Comparison of ENCODE assay signal across 1 cellular context in the genomic region with DNA sequence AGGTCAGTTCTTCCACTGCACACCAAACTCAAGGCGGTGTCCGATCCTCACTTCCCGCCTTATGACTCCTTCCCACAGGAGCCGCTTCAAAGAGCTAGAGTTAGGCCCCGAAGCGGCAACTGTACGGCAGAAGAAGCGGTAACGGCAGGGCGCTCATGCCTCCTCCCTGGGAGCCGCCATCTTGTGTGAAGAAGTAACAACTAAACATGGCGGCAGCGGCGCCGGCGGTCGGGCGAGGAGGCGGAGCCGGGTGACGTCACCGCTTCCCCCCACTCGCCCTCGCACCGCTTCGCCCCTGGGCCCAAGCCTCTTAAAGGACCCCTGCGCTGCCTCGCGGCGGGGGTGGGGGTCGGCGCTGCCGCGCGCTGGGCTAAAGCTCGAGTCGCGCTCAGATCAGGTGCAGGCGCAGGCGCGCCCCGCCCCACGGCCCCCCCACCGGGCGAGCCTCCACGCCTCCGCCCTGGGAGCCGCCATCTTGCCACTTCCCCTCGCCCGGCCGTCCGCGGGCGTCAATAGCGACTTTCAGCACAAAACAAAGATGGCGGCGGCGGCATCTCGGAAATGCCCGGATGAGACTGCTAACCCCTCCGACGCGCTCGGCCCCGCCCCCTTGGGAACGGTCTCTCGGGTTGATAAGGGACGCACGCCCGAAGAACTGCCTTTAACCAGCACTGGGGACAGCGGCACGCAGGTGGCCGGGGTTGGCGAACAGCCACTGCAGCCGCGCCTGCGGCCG.
TF ChIP-seq lines count a peak whose summit lies in the region.

A gene (minus strand): TSS at position 187 of the 736 bp plus-strand sequence. CDS start 978 bp downstream, outside the sequence.

TF ChIP-seq in K562, 482 proteins besides CTCF, POLR2A, EP300 and RAD21 (continued from another document and continues in another):
- TF ChIP-seq, protein P1, sequence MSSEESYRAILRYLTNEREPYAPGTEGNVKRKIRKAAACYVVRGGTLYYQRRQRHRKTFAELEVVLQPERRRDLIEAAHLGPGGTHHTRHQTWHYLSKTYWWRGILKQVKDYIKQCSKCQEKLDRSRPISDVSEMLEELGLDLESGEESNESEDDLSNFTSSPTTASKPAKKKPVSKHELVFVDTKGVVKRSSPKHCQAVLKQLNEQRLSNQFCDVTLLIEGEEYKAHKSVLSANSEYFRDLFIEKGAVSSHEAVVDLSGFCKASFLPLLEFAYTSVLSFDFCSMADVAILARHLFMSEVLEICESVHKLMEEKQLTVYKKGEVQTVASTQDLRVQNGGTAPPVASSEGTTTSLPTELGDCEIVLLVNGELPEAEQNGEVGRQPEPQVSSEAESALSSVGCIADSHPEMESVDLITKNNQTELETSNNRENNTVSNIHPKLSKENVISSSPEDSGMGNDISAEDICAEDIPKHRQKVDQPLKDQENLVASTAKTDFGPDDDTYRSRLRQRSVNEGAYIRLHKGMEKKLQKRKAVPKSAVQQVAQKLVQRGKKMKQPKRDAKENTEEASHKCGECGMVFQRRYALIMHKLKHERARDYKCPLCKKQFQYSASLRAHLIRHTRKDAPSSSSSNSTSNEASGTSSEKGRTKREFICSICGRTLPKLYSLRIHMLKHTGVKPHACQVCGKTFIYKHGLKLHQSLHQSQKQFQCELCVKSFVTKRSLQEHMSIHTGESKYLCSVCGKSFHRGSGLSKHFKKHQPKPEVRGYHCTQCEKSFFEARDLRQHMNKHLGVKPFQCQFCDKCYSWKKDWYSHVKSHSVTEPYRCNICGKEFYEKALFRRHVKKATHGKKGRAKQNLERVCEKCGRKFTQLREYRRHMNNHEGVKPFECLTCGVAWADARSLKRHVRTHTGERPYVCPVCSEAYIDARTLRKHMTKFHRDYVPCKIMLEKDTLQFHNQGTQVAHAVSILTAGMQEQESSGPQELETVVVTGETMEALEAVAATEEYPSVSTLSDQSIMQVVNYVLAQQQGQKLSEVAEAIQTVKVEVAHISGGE (CRISPR knock-in tag; IDR thresholded peaks at IDR 0.05), result peak in 2 of 3 experiments; percentile 16 to 75; a peak in 2 of 6 replicates
- TF ChIP-seq ZNF146 (CRISPR knock-in tag; IDR thresholded peaks at IDR 0.05; ENCODE audit: unreplicated experiment) (no peak), SMARCA5 (IDR thresholded peaks at IDR 0.05) (no peak), RBM14 (IDR thresholded peaks at IDR 0.05; ENCODE audit: borderline replicate concordance, insufficient read depth, low read depth, low read length) (no peak), CEBPG (CRISPR knock-in tag; IDR thresholded peaks at IDR 0.05) (no peak), CEBPG (tag; conservative IDR thresholded peaks at IDR 0.05 in 1 of 2, IDR thresholded peaks at IDR 0.05 in 1 of 2) (no peak), POLR2G (IDR thresholded peaks at IDR 0.05; ENCODE audit: low read depth, low read length) (peak; percentile 81), ZC3H8 (IDR thresholded peaks at IDR 0.05) (no peak), MYBL2 (IDR thresholded peaks at IDR 0.05; ENCODE audit: low read depth) (peak; percentile 75), MYBL2 (CRISPR knock-in tag; IDR thresholded peaks at IDR 0.05; ENCODE audit: borderline replicate concordance) (no peak), ATF7 (IDR thresholded peaks at IDR 0.05) (peak; percentile 99), FOXM1 (IDR thresholded peaks at IDR 0.05; ENCODE audit: low read depth) (no peak), FOXM1 (CRISPR knock-in tag; IDR thresholded peaks at IDR 0.05; ENCODE audit: low read depth) (no peak), ESRRA (IDR thresholded peaks at IDR 0.05; ENCODE audit: borderline replicate concordance, low read depth) (0 out of 2 replicates have a peak, but pooled peaks have one; percentile 25), KDM1A (IDR thresholded peaks at IDR 0.05) (no peak), ZNF57 (CRISPR knock-in tag; IDR thresholded peaks at IDR 0.05) (no peak), ZNF408 (CRISPR knock-in tag; IDR thresholded peaks at IDR 0.05; ENCODE audit: low read depth) (no peak), MCM2 (IDR thresholded peaks at IDR 0.05; ENCODE audit: low read depth) (no peak), CREM (IDR thresholded peaks at IDR 0.05; ENCODE audit: low read depth) (peak; percentile 93), NFIX (CRISPR knock-in tag; IDR thresholded peaks at IDR 0.05; ENCODE audit: low read depth) (no peak), KDM5B (IDR thresholded peaks at IDR 0.05; ENCODE audit: insufficient replicate concordance, low read depth, low read length) (peak; percentile 39), PHF20 (IDR thresholded peaks at IDR 0.05; ENCODE audit: partially characterized antibody) (peak; percentile 11), ATF1 (CRISPR knock-in tag; IDR thresholded peaks at IDR 0.05) (peak; percentile 49; the same call in 1 of the 2 replicates), ATF1 (tag; IDR thresholded peaks at IDR 0.05) (peak; percentile 98), SIX5 (IDR thresholded peaks at IDR 0.05; ENCODE audit: borderline replicate concordance in 1 of 2, insufficient read depth in 1 of 2, low read depth in 1 of 2, low read length in 2 of 2) (peak in 1 of 2 experiments; percentile 13; a peak in 1 of 4 replicates), SIRT6 (IDR thresholded peaks at IDR 0.05; ENCODE audit: low read depth, low read length) (no peak), JUNB (CRISPR knock-in tag; conservative IDR thresholded peaks at IDR 0.05) (peak; percentile 94), SRSF1 (IDR thresholded peaks at IDR 0.05; ENCODE audit: low read depth, low read length) (no peak), RBM22 (IDR thresholded peaks at IDR 0.05; ENCODE audit: low read depth, low read length, poor library complexity, severe bottlenecking) (peak; percentile 75), ZSCAN29 (IDR thresholded peaks at IDR 0.05) (no peak)
- TF ChIP-seq, protein P2, sequence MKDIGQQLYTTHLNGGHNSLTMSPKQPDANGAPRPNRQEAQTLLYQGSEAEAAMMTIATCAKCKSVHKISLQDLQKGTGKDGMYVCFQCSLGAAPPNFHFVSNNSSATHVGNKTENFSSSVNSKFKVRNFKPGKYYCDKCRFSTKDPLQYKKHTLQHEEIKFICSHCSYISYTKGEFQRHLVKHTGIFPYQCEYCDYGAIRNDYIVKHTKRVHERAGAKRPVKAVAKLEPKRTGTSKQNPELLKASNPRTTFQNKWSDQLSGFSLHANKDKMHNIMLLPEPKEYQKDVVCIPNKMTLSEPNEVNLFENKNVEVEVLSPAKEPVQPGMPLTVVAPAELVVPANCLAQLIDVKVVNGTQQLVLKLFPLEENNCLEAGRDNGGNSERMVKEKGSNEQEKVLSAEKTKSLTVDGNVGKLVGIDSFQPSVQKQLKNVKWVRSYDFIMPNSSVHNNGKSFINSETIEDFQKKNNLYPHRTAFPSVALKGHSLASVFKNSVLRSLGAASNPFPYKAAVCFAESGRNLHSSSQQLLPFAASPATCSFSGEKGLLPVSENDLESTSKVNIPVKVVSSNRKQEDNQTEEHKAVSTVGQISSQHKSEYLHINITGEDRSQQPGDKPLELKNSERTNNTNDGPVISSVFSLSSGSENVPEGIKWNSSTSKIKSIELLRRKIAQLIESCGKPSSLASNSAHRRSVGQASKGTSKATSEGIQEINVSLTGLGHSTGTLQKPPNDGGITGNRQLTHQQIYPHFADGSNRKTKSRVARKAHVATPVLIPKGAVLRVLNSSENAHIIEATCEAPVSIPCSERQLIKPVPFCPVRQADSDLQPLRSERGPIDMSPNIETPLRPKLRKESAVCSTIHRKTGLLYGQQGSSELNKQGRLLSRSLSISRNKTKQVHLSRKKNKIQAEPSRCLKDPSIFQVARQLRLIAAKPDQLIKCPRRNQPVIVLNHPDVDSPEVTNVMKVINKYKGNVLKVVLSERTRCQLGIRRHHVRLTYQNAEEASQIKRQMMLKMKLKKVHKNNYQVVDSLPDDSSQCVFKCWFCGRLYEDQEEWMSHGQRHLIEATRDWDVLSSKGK (CRISPR knock-in tag; IDR thresholded peaks at IDR 0.05), result no peak
- TF ChIP-seq, protein P3, sequence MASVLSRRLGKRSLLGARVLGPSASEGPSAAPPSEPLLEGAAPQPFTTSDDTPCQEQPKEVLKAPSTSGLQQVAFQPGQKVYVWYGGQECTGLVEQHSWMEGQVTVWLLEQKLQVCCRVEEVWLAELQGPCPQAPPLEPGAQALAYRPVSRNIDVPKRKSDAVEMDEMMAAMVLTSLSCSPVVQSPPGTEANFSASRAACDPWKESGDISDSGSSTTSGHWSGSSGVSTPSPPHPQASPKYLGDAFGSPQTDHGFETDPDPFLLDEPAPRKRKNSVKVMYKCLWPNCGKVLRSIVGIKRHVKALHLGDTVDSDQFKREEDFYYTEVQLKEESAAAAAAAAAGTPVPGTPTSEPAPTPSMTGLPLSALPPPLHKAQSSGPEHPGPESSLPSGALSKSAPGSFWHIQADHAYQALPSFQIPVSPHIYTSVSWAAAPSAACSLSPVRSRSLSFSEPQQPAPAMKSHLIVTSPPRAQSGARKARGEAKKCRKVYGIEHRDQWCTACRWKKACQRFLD (CRISPR knock-in tag; IDR thresholded peaks at IDR 0.05), result peak; percentile 11; the same call in 1 of the 2 replicates
- TF ChIP-seq, protein P4, sequence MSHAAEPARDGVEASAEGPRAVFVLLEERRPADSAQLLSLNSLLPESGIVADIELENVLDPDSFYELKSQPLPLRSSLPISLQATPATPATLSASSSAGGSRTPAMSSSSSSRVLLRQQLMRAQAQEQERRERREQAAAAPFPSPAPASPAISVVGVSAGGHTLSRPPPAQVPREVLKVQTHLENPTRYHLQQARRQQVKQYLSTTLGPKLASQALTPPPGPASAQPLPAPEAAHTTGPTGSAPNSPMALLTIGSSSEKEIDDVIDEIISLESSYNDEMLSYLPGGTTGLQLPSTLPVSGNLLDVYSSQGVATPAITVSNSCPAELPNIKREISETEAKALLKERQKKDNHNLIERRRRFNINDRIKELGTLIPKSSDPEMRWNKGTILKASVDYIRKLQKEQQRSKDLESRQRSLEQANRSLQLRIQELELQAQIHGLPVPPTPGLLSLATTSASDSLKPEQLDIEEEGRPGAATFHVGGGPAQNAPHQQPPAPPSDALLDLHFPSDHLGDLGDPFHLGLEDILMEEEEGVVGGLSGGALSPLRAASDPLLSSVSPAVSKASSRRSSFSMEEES (CRISPR knock-in tag; IDR thresholded peaks at IDR 0.05), result no peak
- TF ChIP-seq, protein P5, sequence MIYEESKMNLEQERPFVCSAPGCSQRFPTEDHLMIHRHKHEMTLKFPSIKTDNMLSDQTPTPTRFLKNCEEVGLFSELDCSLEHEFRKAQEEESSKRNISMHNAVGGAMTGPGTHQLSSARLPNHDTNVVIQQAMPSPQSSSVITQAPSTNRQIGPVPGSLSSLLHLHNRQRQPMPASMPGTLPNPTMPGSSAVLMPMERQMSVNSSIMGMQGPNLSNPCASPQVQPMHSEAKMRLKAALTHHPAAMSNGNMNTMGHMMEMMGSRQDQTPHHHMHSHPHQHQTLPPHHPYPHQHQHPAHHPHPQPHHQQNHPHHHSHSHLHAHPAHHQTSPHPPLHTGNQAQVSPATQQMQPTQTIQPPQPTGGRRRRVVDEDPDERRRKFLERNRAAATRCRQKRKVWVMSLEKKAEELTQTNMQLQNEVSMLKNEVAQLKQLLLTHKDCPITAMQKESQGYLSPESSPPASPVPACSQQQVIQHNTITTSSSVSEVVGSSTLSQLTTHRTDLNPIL (CRISPR knock-in tag; IDR thresholded peaks at IDR 0.05), result no peak
- TF ChIP-seq, protein P6, sequence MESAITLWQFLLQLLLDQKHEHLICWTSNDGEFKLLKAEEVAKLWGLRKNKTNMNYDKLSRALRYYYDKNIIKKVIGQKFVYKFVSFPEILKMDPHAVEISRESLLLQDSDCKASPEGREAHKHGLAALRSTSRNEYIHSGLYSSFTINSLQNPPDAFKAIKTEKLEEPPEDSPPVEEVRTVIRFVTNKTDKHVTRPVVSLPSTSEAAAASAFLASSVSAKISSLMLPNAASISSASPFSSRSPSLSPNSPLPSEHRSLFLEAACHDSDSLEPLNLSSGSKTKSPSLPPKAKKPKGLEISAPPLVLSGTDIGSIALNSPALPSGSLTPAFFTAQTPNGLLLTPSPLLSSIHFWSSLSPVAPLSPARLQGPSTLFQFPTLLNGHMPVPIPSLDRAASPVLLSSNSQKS (CRISPR knock-in tag; IDR thresholded peaks at IDR 0.05), result no peak
- TF ChIP-seq, protein P7, sequence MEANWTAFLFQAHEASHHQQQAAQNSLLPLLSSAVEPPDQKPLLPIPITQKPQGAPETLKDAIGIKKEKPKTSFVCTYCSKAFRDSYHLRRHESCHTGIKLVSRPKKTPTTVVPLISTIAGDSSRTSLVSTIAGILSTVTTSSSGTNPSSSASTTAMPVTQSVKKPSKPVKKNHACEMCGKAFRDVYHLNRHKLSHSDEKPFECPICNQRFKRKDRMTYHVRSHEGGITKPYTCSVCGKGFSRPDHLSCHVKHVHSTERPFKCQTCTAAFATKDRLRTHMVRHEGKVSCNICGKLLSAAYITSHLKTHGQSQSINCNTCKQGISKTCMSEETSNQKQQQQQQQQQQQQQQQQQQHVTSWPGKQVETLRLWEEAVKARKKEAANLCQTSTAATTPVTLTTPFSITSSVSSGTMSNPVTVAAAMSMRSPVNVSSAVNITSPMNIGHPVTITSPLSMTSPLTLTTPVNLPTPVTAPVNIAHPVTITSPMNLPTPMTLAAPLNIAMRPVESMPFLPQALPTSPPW (CRISPR knock-in tag; IDR thresholded peaks at IDR 0.05), result peak; percentile 95
- TF ChIP-seq, protein P8, sequence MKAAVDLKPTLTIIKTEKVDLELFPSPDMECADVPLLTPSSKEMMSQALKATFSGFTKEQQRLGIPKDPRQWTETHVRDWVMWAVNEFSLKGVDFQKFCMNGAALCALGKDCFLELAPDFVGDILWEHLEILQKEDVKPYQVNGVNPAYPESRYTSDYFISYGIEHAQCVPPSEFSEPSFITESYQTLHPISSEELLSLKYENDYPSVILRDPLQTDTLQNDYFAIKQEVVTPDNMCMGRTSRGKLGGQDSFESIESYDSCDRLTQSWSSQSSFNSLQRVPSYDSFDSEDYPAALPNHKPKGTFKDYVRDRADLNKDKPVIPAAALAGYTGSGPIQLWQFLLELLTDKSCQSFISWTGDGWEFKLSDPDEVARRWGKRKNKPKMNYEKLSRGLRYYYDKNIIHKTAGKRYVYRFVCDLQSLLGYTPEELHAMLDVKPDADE (conservative IDR thresholded peaks at IDR 0.05; ENCODE audit: control insufficient read depth, low read depth, low read length), result peak; percentile 76; the same call in 1 of the 2 replicates
- TF ChIP-seq, protein P9, sequence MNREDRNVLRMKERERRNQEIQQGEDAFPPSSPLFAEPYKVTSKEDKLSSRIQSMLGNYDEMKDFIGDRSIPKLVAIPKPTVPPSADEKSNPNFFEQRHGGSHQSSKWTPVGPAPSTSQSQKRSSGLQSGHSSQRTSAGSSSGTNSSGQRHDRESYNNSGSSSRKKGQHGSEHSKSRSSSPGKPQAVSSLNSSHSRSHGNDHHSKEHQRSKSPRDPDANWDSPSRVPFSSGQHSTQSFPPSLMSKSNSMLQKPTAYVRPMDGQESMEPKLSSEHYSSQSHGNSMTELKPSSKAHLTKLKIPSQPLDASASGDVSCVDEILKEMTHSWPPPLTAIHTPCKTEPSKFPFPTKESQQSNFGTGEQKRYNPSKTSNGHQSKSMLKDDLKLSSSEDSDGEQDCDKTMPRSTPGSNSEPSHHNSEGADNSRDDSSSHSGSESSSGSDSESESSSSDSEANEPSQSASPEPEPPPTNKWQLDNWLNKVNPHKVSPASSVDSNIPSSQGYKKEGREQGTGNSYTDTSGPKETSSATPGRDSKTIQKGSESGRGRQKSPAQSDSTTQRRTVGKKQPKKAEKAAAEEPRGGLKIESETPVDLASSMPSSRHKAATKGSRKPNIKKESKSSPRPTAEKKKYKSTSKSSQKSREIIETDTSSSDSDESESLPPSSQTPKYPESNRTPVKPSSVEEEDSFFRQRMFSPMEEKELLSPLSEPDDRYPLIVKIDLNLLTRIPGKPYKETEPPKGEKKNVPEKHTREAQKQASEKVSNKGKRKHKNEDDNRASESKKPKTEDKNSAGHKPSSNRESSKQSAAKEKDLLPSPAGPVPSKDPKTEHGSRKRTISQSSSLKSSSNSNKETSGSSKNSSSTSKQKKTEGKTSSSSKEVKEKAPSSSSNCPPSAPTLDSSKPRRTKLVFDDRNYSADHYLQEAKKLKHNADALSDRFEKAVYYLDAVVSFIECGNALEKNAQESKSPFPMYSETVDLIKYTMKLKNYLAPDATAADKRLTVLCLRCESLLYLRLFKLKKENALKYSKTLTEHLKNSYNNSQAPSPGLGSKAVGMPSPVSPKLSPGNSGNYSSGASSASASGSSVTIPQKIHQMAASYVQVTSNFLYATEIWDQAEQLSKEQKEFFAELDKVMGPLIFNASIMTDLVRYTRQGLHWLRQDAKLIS (CRISPR knock-in tag; IDR thresholded peaks at IDR 0.05), result peak; percentile 82; the same call in 1 of the 2 replicates
